Comparison of ENCODE assay signal across 9 cellular contexts in genomic region chr2:160666677-160667061, GRCh38.
DNase-seq lines count a peak whose midpoint lies in the region; ATAC-seq, FAIRE-seq and TF ChIP-seq lines count a peak whose summit lies in the region.
"Had no signal": no experiment of that assay in that cellular context is flagged by ENCODE, and none has a peak within 500 bp of the region (broad histone marks: within the 10 kb centered on the region; RNA-seq: fewer than 3 reads in every experiment).

No MANE protein-coding gene starts in this region.

- H3K9me3 ChIP-seq in kidney (ENCODE audit: control insufficient read depth in 1 of 2, low read length in 2 of 2) = no peaks in the 10 kb centered on the region
- H3K9me3 ChIP-seq in uterus = no peaks in the 10 kb centered on the region

- H3K9ac ChIP-seq in kidney (ENCODE audit: low read length in 2 of 2) = peak overlapping the region in 1 of 2 donors; percentile 51

- H3K27me3 ChIP-seq in uterus = no peaks in the 10 kb centered on the region

- peaks cover 22% of the 10 kb centered on the region for H3K4me1 Mint-ChIP-seq in activated naive CD4-positive, alpha-beta T cell treated with anti-CD3 and anti-CD28 coated beads, Interleukin-2, amount 50 U/mL, for 24 hours

- H3K4me1 ChIP-seq in kidney (ENCODE audit: control insufficient read depth in 1 of 2, insufficient read depth in 1 of 2, low read depth in 1 of 2, low read length in 2 of 2) (no peaks in the 10 kb centered on the region), uterus (peaks cover 5 to 8% of the 10 kb centered on the region in 2 donors)

- intact Hi-C loops in kidney (cut with DNase I) (no loop called here), uterus (cut with DNase I; ENCODE audit: low total_unique reads) (no loop called here)

- no peak for ATAC-seq in GM21737 (IDR thresholded peaks at IDR 0.05; ENCODE audit: unreplicated experiment)

- DNase-seq in activated naive CD4-positive, alpha-beta T cell treated with Interleukin-2 at 50 U/mL for 16 hours = no peak
- DNase-seq in kidney (no peak), uterus (no peak), Kasumi-1 (lab: John Stamatoyannopoulos, UW) (no peak), D341Med (ENCODE audit: low spot score) (no peak)
- DNase-seq: glutamatergic neuron had no signal

- H3K36me3 ChIP-seq in kidney (ENCODE audit: control insufficient read depth in 1 of 2, insufficient read depth in 2 of 2, low read length in 2 of 2) = no peaks in the 10 kb centered on the region
- H3K36me3 ChIP-seq in uterus = no peaks in the 10 kb centered on the region

- H3K27me3 Mint-ChIP-seq in activated naive CD4-positive, alpha-beta T cell treated with anti-CD3 and anti-CD28 coated beads, Interleukin-2, amount 50 U/mL, for 24 hours = no peaks in the 10 kb centered on the region

- no peak for TF ChIP-seq POLR2A in uterus (IDR thresholded peaks at IDR 0.05)

- no peaks in the 10 kb centered on the region for H3K9me3 Mint-ChIP-seq in activated naive CD4-positive, alpha-beta T cell treated with anti-CD3 and anti-CD28 coated beads, Interleukin-2, amount 50 U/mL, for 24 hours

- H3K27ac ChIP-seq in VCaP = peak overlapping the region; percentile 12; the same call in 1 of the 2 replicates
- peak overlapping the region; percentile 59 to 63 for H3K27ac ChIP-seq in kidney (ENCODE audit: low read depth in 2 of 2, low read length in 2 of 2)
- peak overlapping the region; percentile 83 to 95 for H3K27ac ChIP-seq in uterus

- H3K27ac Mint-ChIP-seq in activated naive CD4-positive, alpha-beta T cell treated with anti-CD3 and anti-CD28 coated beads, Interleukin-2, amount 50 U/mL, for 24 hours = no peak overlapping the region

- no peak for FAIRE-seq in kidney (lab: Jason Lieb, UNC)

- TF ChIP-seq CTCF in VCaP (conservative IDR thresholded peaks at IDR 0.05) = no peak
- TF ChIP-seq CTCF in kidney (IDR thresholded peaks at IDR 0.05; ENCODE audit: borderline replicate concordance, extremely low read depth, insufficient read depth) = no peak
- no peak for TF ChIP-seq CTCF in uterus (IDR thresholded peaks at IDR 0.05)

- H3K4me3 Mint-ChIP-seq in activated naive CD4-positive, alpha-beta T cell treated with anti-CD3 and anti-CD28 coated beads, Interleukin-2, amount 50 U/mL, for 24 hours = peak overlapping the region; percentile 8

- H3K36me3 Mint-ChIP-seq in activated naive CD4-positive, alpha-beta T cell treated with anti-CD3 and anti-CD28 coated beads, Interleukin-2, amount 50 U/mL, for 24 hours = no peaks in the 10 kb centered on the region

- H3K4me3 ChIP-seq in kidney (ENCODE audit: low read length in 2 of 2) (no peak overlapping the region), uterus (peak overlapping the region in 1 of 2 donors; percentile 13)

Comparison
In these comparisons a context has a peak if more than half of its experiments do, and no peak if none do; other contexts are left out.
1. H3K27ac ChIP-seq: peak in every context shown above with its lines; median percentile 89 in uterus; 61 in kidney; 12 in VCaP.